In the genomic region with DNA sequence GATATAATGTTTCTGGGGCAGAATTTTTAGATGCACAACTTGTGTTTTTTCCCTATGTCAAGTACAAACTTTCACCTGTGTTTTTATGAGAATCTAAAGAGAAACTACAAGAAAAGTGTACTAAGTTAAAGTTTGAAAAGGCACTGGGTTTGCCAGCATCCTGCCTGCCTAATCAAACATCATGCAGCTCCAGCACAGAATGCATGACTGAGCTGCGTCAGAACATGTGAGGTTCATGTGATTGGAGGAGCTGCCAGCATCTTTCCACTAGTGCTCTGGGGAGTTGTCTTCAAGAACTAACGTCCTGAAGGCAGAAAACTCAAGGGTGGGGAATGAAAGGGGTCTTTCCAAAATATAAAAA, we compare ENCODE assay signal across 8 cellular contexts. TPM values are rescaled to one million over a fixed set of nuclear protein-coding genes. Genes with fewer than 3 reads are reported as not detected.
DNase-seq lines count a peak whose midpoint lies in the region; ATAC-seq and TF ChIP-seq lines count a peak whose summit lies in the region.

No MANE protein-coding gene starts in this region.

- H3K27ac Mint-ChIP-seq in T-helper 17 cell (peak overlapping the region; percentile 72), nephron progenitor cell (no peak overlapping the region)

- TF ChIP-seq CTCF in nephron progenitor cell (IDR thresholded peaks at IDR 0.05) = no peak

- DNase-seq in activated CD4-positive, CD25-positive, alpha-beta regulatory T cell (lab: John Stamatoyannopoulos, UW) = no peak
- DNase-seq in T-helper 17 cell = no peak
- peak; percentile 49 for DNase-seq in fibroblast of the conjunctiva (ENCODE audit: low read depth)
- DNase-seq in stimulated activated naive CD8-positive, alpha-beta T cell treated with anti-CD3 and anti-CD28 coated beads, Interleukin-15, Interleukin-2, amounts not matched to agents 100 U/mL and 50 U/mL, for 24 hours = peak; percentile 54
- DNase-seq in nephron progenitor cell = no peak
- DNase-seq in NCI-H187 (lab: John Stamatoyannopoulos, UW) = no peak

- H3K36me3 Mint-ChIP-seq in T-helper 17 cell (ENCODE audit: low read depth) = no peaks in the 10 kb centered on the region
- H3K36me3 Mint-ChIP-seq in nephron progenitor cell (ENCODE audit: low read depth) = no peaks in the 10 kb centered on the region

- H3K9me3 Mint-ChIP-seq in nephron progenitor cell = no peaks in the 10 kb centered on the region

- no peaks in the 10 kb centered on the region for H3K27me3 Mint-ChIP-seq in T-helper 17 cell
- peaks cover 6% of the 10 kb centered on the region for H3K27me3 Mint-ChIP-seq in nephron progenitor cell (ENCODE audit: low read depth, poor library complexity)

- no peaks in the 10 kb centered on the region for H3K9me3 ChIP-seq in T-helper 17 cell (ENCODE audit: control insufficient read depth, low read length, poor library complexity, severe bottlenecking)

- H3K4me3 Mint-ChIP-seq in T-helper 17 cell (no peak overlapping the region), nephron progenitor cell (no peak overlapping the region)

- ATAC-seq in activated CD4-positive, CD25-positive, alpha-beta regulatory T cell treated with anti-CD3 and anti-CD28 coated beads, Interleukin-2, amount 50 U/mL, for 24 hours = peak; percentile 28 to 33
- peak; percentile 37 for ATAC-seq in HG02870 (IDR thresholded peaks at IDR 0.05; ENCODE audit: unreplicated experiment)
- ATAC-seq in T-helper 17 cell = peak; percentile 84
- peak; percentile 57 for ATAC-seq in stimulated activated naive CD8-positive, alpha-beta T cell treated with anti-CD3 and anti-CD28 coated beads, Interleukin-15, Interleukin-2, amounts not matched to agents 100 U/mL and 50 U/mL, for 24 hours

- H3K4me1 Mint-ChIP-seq in T-helper 17 cell (peaks cover 31% of the 10 kb centered on the region), nephron progenitor cell (no peaks in the 10 kb centered on the region)

RNA-seq across cellular contexts. Expression of a gene that starts 46.1 kb away (rescaled TPM):
- total RNA-seq in T-helper 17 cell = 10 to 100 TPM; 19.6 to 24.3 TPM

Comparison
In these comparisons a context has a peak if more than half of its experiments do, and no peak if none do; other contexts are left out.
1. ATAC-seq: peak in every context shown above with its lines; median percentile 84 in T-helper 17 cell; 57 in stimulated activated naive CD8-positive, alpha-beta T cell treated with anti-CD3 and anti-CD28 coated beads, Interleukin-15, Interleukin-2, amounts not matched to agents 100 U/mL and 50 U/mL, for 24 hours; 37 in HG02870; 30 in activated CD4-positive, CD25-positive, alpha-beta regulatory T cell treated with anti-CD3 and anti-CD28 coated beads, Interleukin-2, amount 50 U/mL, for 24 hours.
2. DNase-seq: peak in fibroblast of the conjunctiva (single experiment) and stimulated activated naive CD8-positive, alpha-beta T cell treated with anti-CD3 and anti-CD28 coated beads, Interleukin-15, Interleukin-2, amounts not matched to agents 100 U/mL and 50 U/mL, for 24 hours (single experiment); none in activated CD4-positive, CD25-positive, alpha-beta regulatory T cell (0 of 4), T-helper 17 cell (0 of 3), nephron progenitor cell (single experiment) and NCI-H187 (0 of 2).